ENCODE assay signal across 26 cellular contexts in genomic region chrX:10278716-10279115, GRCh38.
"Had no signal": no experiment of that assay in that cellular context is flagged by ENCODE, and none has a peak within 500 bp of the region (broad histone marks: within the 10 kb centered on the region; RNA-seq: fewer than 3 reads in every experiment).

No MANE protein-coding gene starts in this region.

- DNase-seq: islet precursor cell; left ventricle myocardium inferior; mesendoderm; mucosa of descending colon; naive thymus-derived CD4-positive, alpha-beta T cell; ovary; posterior cingulate gyrus; retina; right cardiac atrium; sigmoid colon; small intestine; spleen; stimulated activated CD4-positive, alpha-beta T cell treated with anti-CD3 and anti-CD28 coated beads, Interleukin-4, amount 100 ng/mL, for 24 hours; stimulated activated naive CD4-positive, alpha-beta T cell; tibial artery; trophoblast cell; uterus had no signal

- H3K27ac ChIP-seq: hepatocyte, left ventricle myocardium inferior, ovary, prostate gland, sigmoid colon, spleen, suprapubic skin, thoracic aorta, tibial artery, uterus had no signal

- H3K4me3 ChIP-seq: hepatocyte, left ventricle myocardium inferior, lung, mucosa of descending colon, ovary, prostate gland, sigmoid colon, spleen, suprapubic skin, thoracic aorta, tibial artery, uterus had no signal

- H3K27me3 Mint-ChIP-seq: naive thymus-derived CD4-positive, alpha-beta T cell; stimulated activated naive CD8-positive, alpha-beta T cell treated with anti-CD3 and anti-CD28 coated beads, Interleukin-15, Interleukin-2, amounts not matched to agents 100 ng/mL and 50 ng/mL, for 24 hours had no signal

- H3K4me2 ChIP-seq: hepatocyte had no signal

- H3K4me1 ChIP-seq: left ventricle myocardium inferior, prostate gland, sigmoid colon, spleen, suprapubic skin, tibial artery, uterus had no signal

- H3K9me3 Mint-ChIP-seq: natural killer cell treated with Interleukin-12 subunit alpha and Interleukin-12 subunit beta and Interleukin-15 and Interleukin-18, amount 100 ng/mL, for 72 hours; stimulated activated effector memory CD8-positive, alpha-beta T cell treated with anti-CD3 and anti-CD28 coated beads, Interleukin-12 subunit alpha, Interleukin-12 subunit beta, amount 100 ng/mL, for 72 hours; stimulated activated naive CD8-positive, alpha-beta T cell treated with anti-CD3 and anti-CD28 coated beads, Interleukin-15, Interleukin-2, amounts not matched to agents 100 ng/mL and 50 ng/mL, for 24 hours had no signal

- ATAC-seq: mucosa of descending colon; naive thymus-derived CD4-positive, alpha-beta T cell; natural killer cell treated with Interleukin-12 subunit alpha and Interleukin-12 subunit beta and Interleukin-15 and Interleukin-18, amount 100 ng/mL, for 72 hours; right cardiac atrium; stimulated activated effector memory CD8-positive, alpha-beta T cell treated with anti-CD3 and anti-CD28 coated beads, Interleukin-12 subunit alpha, Interleukin-12 subunit beta, amount 100 ng/mL, for 72 hours had no signal

- H3K4me1 Mint-ChIP-seq: mesothelial cell of epicardium; naive thymus-derived CD4-positive, alpha-beta T cell; stimulated activated effector memory CD8-positive, alpha-beta T cell treated with anti-CD3 and anti-CD28 coated beads, Interleukin-12 subunit alpha, Interleukin-12 subunit beta, amount 100 ng/mL, for 72 hours had no signal

- H3K27ac Mint-ChIP-seq: mesothelial cell of epicardium; naive thymus-derived CD4-positive, alpha-beta T cell; natural killer cell treated with Interleukin-12 subunit alpha and Interleukin-12 subunit beta and Interleukin-15 and Interleukin-18, amount 100 ng/mL, for 72 hours; stimulated activated effector memory CD8-positive, alpha-beta T cell treated with anti-CD3 and anti-CD28 coated beads, Interleukin-12 subunit alpha, Interleukin-12 subunit beta, amount 100 ng/mL, for 72 hours; stimulated activated naive CD8-positive, alpha-beta T cell treated with anti-CD3 and anti-CD28 coated beads, Interleukin-15, Interleukin-2, amounts not matched to agents 100 ng/mL and 50 ng/mL, for 24 hours had no signal

- H3K4me3 Mint-ChIP-seq: mesothelial cell of epicardium; naive thymus-derived CD4-positive, alpha-beta T cell; natural killer cell treated with Interleukin-12 subunit alpha and Interleukin-12 subunit beta and Interleukin-15 and Interleukin-18, amount 100 ng/mL, for 72 hours; stimulated activated effector memory CD8-positive, alpha-beta T cell treated with anti-CD3 and anti-CD28 coated beads, Interleukin-12 subunit alpha, Interleukin-12 subunit beta, amount 100 ng/mL, for 72 hours; stimulated activated naive CD8-positive, alpha-beta T cell treated with anti-CD3 and anti-CD28 coated beads, Interleukin-15, Interleukin-2, amounts not matched to agents 100 ng/mL and 50 ng/mL, for 24 hours had no signal

- H3K9me3 ChIP-seq: left ventricle myocardium inferior, mucosa of descending colon, ovary, prostate gland, sigmoid colon, spleen, suprapubic skin, thoracic aorta, tibial artery, uterus had no signal

- FAIRE-seq: small intestine had no signal

- H3K36me3 Mint-ChIP-seq: mesothelial cell of epicardium; naive thymus-derived CD4-positive, alpha-beta T cell; natural killer cell treated with Interleukin-12 subunit alpha and Interleukin-12 subunit beta and Interleukin-15 and Interleukin-18, amount 100 ng/mL, for 72 hours; stimulated activated effector memory CD8-positive, alpha-beta T cell treated with anti-CD3 and anti-CD28 coated beads, Interleukin-12 subunit alpha, Interleukin-12 subunit beta, amount 100 ng/mL, for 72 hours had no signal
